In the genomic region with DNA sequence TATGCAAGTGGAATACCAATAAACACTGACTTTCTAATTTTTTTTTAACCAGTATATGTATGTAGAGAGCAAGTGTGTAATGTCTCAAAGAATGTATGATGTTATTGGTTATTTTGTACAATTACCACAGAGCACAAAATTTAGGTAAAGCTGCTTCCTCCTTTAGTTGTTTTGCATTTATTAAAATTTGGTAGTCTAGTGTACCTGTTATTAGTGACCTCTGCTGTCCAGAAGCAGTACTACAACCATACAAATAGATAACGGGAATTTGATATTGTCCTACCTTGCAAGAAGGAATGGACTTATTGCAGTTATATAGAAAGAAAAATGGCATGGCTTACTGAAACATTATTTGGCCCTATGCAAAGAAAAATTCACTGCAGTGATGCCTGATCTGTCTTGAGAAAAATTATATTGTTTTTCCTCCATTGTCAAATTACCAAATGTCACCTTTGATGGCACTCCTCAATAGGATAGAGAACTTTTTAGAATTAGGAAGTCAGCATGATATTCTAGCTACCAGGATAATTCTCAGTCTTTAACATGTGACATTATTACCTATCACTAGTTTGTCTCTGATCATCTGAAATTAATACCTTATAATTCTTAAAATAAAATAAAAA, we compare ENCODE assay signal across 9 cellular contexts.
A peak's percentile ranks its signal among the peaks of the same experiment; 100 is the strongest.
DNase-seq lines count a peak whose midpoint lies in the region; ATAC-seq and TF ChIP-seq lines count a peak whose summit lies in the region.
"Had no signal": no experiment of that assay in that cellular context is flagged by ENCODE, and none has a peak within 500 bp of the region (broad histone marks: within the 10 kb centered on the region; RNA-seq: fewer than 3 reads in every experiment).

No MANE protein-coding gene starts in this region.

- WGBS in heart right ventricle, 2 donors = 7 to 10% methylated on average over 1 of the region's 1 CpG
- 9% methylated on average over 1 of the region's 1 CpG for WGBS in prostate gland

- H3K27me3 ChIP-seq in heart right ventricle (peaks cover 0 to 10% (median 0%) of the 10 kb centered on the region in 7 donors), prostate gland (replicated peaks; ENCODE audit: insufficient read depth) (no peaks in the 10 kb centered on the region)

- H3K4me3 ChIP-seq in heart right ventricle = no peak overlapping the region
- no peak overlapping the region for H3K4me3 ChIP-seq in LNCaP clone FGC (ENCODE audit: low read depth, low read length)
- H3K4me3 ChIP-seq in prostate gland = no peak overlapping the region

- DNase-seq in heart right ventricle (peak in 1 of 2 donors; percentile 20), cardiac septum (ENCODE audit: low spot score) (no peak), LNCaP clone FGC (ENCODE audit: low read depth) (peak; percentile 49), SHP77 treated with DMSO at 0.1 percent for 48 hours (lab: John Stamatoyannopoulos, UW) (peak; percentile 36), fibroblast of gingiva (ENCODE audit: low read depth) (peak; percentile 33), prostate gland (ENCODE audit: low spot score) (peak; percentile 33), OCI-M2 (lab: John Stamatoyannopoulos, UW; ENCODE audit: unreplicated experiment) (no peak)

- no peaks in the 10 kb centered on the region for H3K36me3 ChIP-seq in heart right ventricle
- H3K36me3 ChIP-seq in prostate gland = no peaks in the 10 kb centered on the region

- H3K27ac ChIP-seq in heart right ventricle (no peak overlapping the region), prostate gland (no peak overlapping the region)

- H3K4me1 ChIP-seq in heart right ventricle = peaks cover 0 to 6% (median 0%) of the 10 kb centered on the region in 9 donors
- H3K4me1 ChIP-seq in prostate gland (replicated peaks) = no peaks in the 10 kb centered on the region

- ATAC-seq in heart right ventricle (no peak), GM21528 (IDR thresholded peaks at IDR 0.05; ENCODE audit: low FRiP score, unreplicated experiment) (no peak)
- ATAC-seq: stimulated activated naive CD8-positive, alpha-beta T cell treated with anti-CD3 and anti-CD28 coated beads, Interleukin-15, amount 100 ng/mL, for 72 hours had no signal

- H3K9me3 ChIP-seq in heart right ventricle (no peaks in the 10 kb centered on the region), prostate gland (no peaks in the 10 kb centered on the region)

- intact Hi-C loops in heart right ventricle (cut with DNase I) = loop anchor here (1.0 to 10.0 kb wide), 13 partner anchors 154 to 734 kb away; no protein-coding TSS in a partner anchor
- intact Hi-C loops in cardiac septum (cut with DNase I) = loop anchor here (2.0 to 10.0 kb wide), 3 partner anchors 160 to 724 kb away; no protein-coding TSS in a partner anchor
- intact Hi-C loops in prostate gland (cut with DNase I) = loop anchor here (10.0 kb wide), 1 partner anchor 324 kb away; no protein-coding TSS in a partner anchor

- no peak for TF ChIP-seq POLR2A in prostate gland (IDR thresholded peaks at IDR 0.05)

- TF ChIP-seq CTCF in heart right ventricle (IDR thresholded peaks at IDR 0.05) (peak; percentile 52 to 87 (median 77)), LNCaP clone FGC (IDR thresholded peaks at IDR 0.05; ENCODE audit: control insufficient read depth, extremely low read depth, insufficient read depth) (peak; percentile 73), prostate gland (IDR thresholded peaks at IDR 0.05) (peak; percentile 35 to 73 (median 70))

Comparison
In these comparisons a context has a peak if more than half of its experiments do, and no peak if none do; other contexts are left out.
1. DNase-seq: peak in LNCaP clone FGC (single experiment), SHP77 treated with DMSO at 0.1 percent for 48 hours (single experiment), fibroblast of gingiva (single experiment) and prostate gland (single experiment); none in cardiac septum (single experiment) and OCI-M2 (single experiment).
2. Peak in every context shown above with its lines, with median percentiles within 50 percentile points of each other: CTCF ChIP-seq.